ENCODE assay signal across 13 cellular contexts in genomic region chr19:54152878-54153524, GRCh38. TPM values are rescaled to one million over a fixed set of nuclear protein-coding genes. Genes with fewer than 3 reads are reported as not detected.
DNase-seq lines count a peak whose midpoint lies in the region; ATAC-seq lines count a peak whose summit lies in the region.
"Had no signal": no experiment of that assay in that cellular context is flagged by ENCODE, and none has a peak within 500 bp of the region (broad histone marks: within the 10 kb centered on the region; RNA-seq: fewer than 3 reads in every experiment).

No MANE protein-coding gene starts in this region.

- H3F3A ChIP-seq in GM23248 (ENCODE audit: insufficient read depth) = peaks cover 14% of the 10 kb centered on the region

- H3K36me3 ChIP-seq in GM23248 (ENCODE audit: low read depth) = peaks cover 26% of the 10 kb centered on the region; the same call in 1 of the 2 replicates
- H3K36me3 ChIP-seq in naive thymus-derived CD4-positive, alpha-beta T cell (ENCODE audit: control insufficient read depth in 2 of 3, insufficient read depth in 3 of 3, low read length in 3 of 3) = peaks cover 10 to 100% (median 38%) of the 10 kb centered on the region in 3 experiments

- no peaks in the 10 kb centered on the region for H3K27me3 ChIP-seq in GM23248 (replicated peaks; ENCODE audit: insufficient read depth)
- H3K27me3 ChIP-seq in naive thymus-derived CD4-positive, alpha-beta T cell (ENCODE audit: control insufficient read depth in 2 of 2, insufficient read depth in 2 of 2, low read length in 2 of 2) = no peaks in the 10 kb centered on the region
- H3K27me3 ChIP-seq: spleen, tibial nerve had no signal

- peaks cover 10% of the 10 kb centered on the region for H3K4me1 ChIP-seq in GM23248 (ENCODE audit: insufficient read depth)
- H3K4me1 ChIP-seq in naive thymus-derived CD4-positive, alpha-beta T cell (ENCODE audit: control insufficient read depth in 2 of 2, insufficient read depth in 2 of 2, low read length in 2 of 2) = peaks cover 15 to 34% of the 10 kb centered on the region in 2 donors

- peaks cover 92% of the 10 kb centered on the region for H3K36me3 Mint-ChIP-seq in activated T-helper 17 cell treated with anti-CD3 and anti-CD28 coated beads, Interleukin-2, amount 50 U/mL, for 72 hours (ENCODE audit: low read depth)
- peaks cover 14 to 39% (median 28%) of the 10 kb centered on the region in 5 donors for H3K36me3 Mint-ChIP-seq in naive thymus-derived CD4-positive, alpha-beta T cell

- 68 to 86% methylated on average over 10 to 25 of the region's 25 CpGs for WGBS in GM23248 (ENCODE audit: low coverage in 1 of 2, low lambda C conversion rate in 2 of 2, missing lambda C conversion rate in 2 of 2), 2 experiments

- H2AFZ ChIP-seq in GM23248 = no peak overlapping the region

- no peak overlapping the region for H3K4me3 Mint-ChIP-seq in activated T-helper 17 cell treated with anti-CD3 and anti-CD28 coated beads, Interleukin-2, amount 50 U/mL, for 72 hours
- peak overlapping the region in 2 of 10 donors; percentile 36 to 39 for H3K4me3 Mint-ChIP-seq in naive thymus-derived CD4-positive, alpha-beta T cell
- H3K4me3 Mint-ChIP-seq: activated T-cell treated with anti-CD3 and anti-CD28 coated beads, Interleukin-2, amount 50 U/mL, for 72 hours; CD4-positive, CD25-positive, alpha-beta regulatory T cell had no signal

- in situ Hi-C loops in GM23248 (cut with MboI) = no loop called here

- CTCF ChIA-PET in naive thymus-derived CD4-positive, alpha-beta T cell (lab: Charles Lee) = no interaction called here

- H3K27ac ChIP-seq in GM23248 = peak overlapping the region; percentile 35; the same call in 1 of the 2 replicates
- peak overlapping the region; percentile 52 for H3K27ac ChIP-seq in naive thymus-derived CD4-positive, alpha-beta T cell (ENCODE audit: low read depth, low read length)

- peak; percentile 10 for DNase-seq in GM23248
- DNase-seq in naive thymus-derived CD4-positive, alpha-beta T cell = no peak
- no peak for DNase-seq in GF-D8 (lab: John Stamatoyannopoulos, UW)
- DNase-seq: activated CD4-positive, CD25-positive, alpha-beta regulatory T cell; activated T-cell treated with anti-CD3 and anti-CD28 coated beads, Interleukin-2, amount 50 U/mL, for 72 hours; CD4-positive, CD25-positive, alpha-beta regulatory T cell; effector memory CD4-positive, alpha-beta T cell; H7; naive B cell; spleen had no signal

- peak overlapping the region; percentile 20 for H3K27ac Mint-ChIP-seq in activated T-helper 17 cell treated with anti-CD3 and anti-CD28 coated beads, Interleukin-2, amount 50 U/mL, for 72 hours
- H3K27ac Mint-ChIP-seq in naive thymus-derived CD4-positive, alpha-beta T cell = peak overlapping the region in 3 of 9 donors; percentile 23 to 91 (median 86)
- H3K27ac Mint-ChIP-seq: activated T-cell treated with anti-CD3 and anti-CD28 coated beads, Interleukin-2, amount 50 U/mL, for 72 hours had no signal

- intact Hi-C loops in naive thymus-derived CD4-positive, alpha-beta T cell (cut with micrococcal nuclease) = no loop called here

- H3K9ac ChIP-seq in GM23248 = no peak overlapping the region

- no peaks in the 10 kb centered on the region for H4K20me1 ChIP-seq in GM23248 (ENCODE audit: insufficient read depth)

- H3K4me2 ChIP-seq in GM23248 (ENCODE audit: unreplicated experiment) = no peak overlapping the region

- no peaks in the 10 kb centered on the region for H3K9me3 Mint-ChIP-seq in activated T-helper 17 cell treated with anti-CD3 and anti-CD28 coated beads, Interleukin-2, amount 50 U/mL, for 72 hours
- H3K9me3 Mint-ChIP-seq in naive thymus-derived CD4-positive, alpha-beta T cell = peaks cover 0 to 3% (median 0%) of the 10 kb centered on the region in 11 donors
- H3K9me3 Mint-ChIP-seq: activated T-cell treated with anti-CD3 and anti-CD28 coated beads, Interleukin-2, amount 50 U/mL, for 72 hours; naive B cell had no signal

- H3K79me2 ChIP-seq in GM23248 (ENCODE audit: insufficient read depth) = peaks cover 21% of the 10 kb centered on the region; the same call in 1 of the 2 replicates

- H3K4me3 ChIP-seq in GM23248 = no peak overlapping the region
- H3K4me3 ChIP-seq in naive thymus-derived CD4-positive, alpha-beta T cell (ENCODE audit: low read length) = no peak overlapping the region
- H3K4me3 ChIP-seq: spleen, tibial nerve had no signal

- H3K4me1 Mint-ChIP-seq in activated T-helper 17 cell treated with anti-CD3 and anti-CD28 coated beads, Interleukin-2, amount 50 U/mL, for 72 hours = peaks cover 10% of the 10 kb centered on the region
- peaks cover 22 to 46% (median 42%) of the 10 kb centered on the region in 7 donors for H3K4me1 Mint-ChIP-seq in naive thymus-derived CD4-positive, alpha-beta T cell

- H3K9me2 ChIP-seq in GM23248 (ENCODE audit: insufficient read depth) = no peaks in the 10 kb centered on the region

- no peaks in the 10 kb centered on the region for H3K9me3 ChIP-seq in GM23248 (ENCODE audit: low read depth)
- no peaks in the 10 kb centered on the region for H3K9me3 ChIP-seq in naive thymus-derived CD4-positive, alpha-beta T cell (ENCODE audit: control insufficient read depth in 2 of 3, low read length in 3 of 3)
- H3K9me3 ChIP-seq: spleen, tibial nerve had no signal

- POLR2A ChIA-PET in naive thymus-derived CD4-positive, alpha-beta T cell (lab: Charles Lee) = interaction anchor here (0.6 to 11.2 kb wide), 2 partner anchors 12 to 59 kb away, joined by 3 to 173 read pairs; partner anchors contain the start of gene CNOT3

- no peak for ATAC-seq in activated T-helper 17 cell treated with anti-CD3 and anti-CD28 coated beads, Interleukin-2, amount 50 U/mL, for 72 hours (replicated peaks)
- ATAC-seq in naive thymus-derived CD4-positive, alpha-beta T cell = no peak
- no peak for ATAC-seq in GM18520 (IDR thresholded peaks at IDR 0.05; ENCODE audit: unreplicated experiment)
- ATAC-seq: activated T-cell treated with anti-CD3 and anti-CD28 coated beads, Interleukin-2, amount 50 U/mL, for 72 hours had no signal

- H3K27me3 Mint-ChIP-seq in activated T-helper 17 cell treated with anti-CD3 and anti-CD28 coated beads, Interleukin-2, amount 50 U/mL, for 72 hours = no peaks in the 10 kb centered on the region
- H3K27me3 Mint-ChIP-seq in naive thymus-derived CD4-positive, alpha-beta T cell = no peaks in the 10 kb centered on the region
- H3K27me3 Mint-ChIP-seq: CD4-positive, CD25-positive, alpha-beta regulatory T cell; naive B cell had no signal

RNA-seq across cellular contexts. Expression of gene LENG1, which starts 6.5 kb away (rescaled TPM):
- total RNA-seq in GM23248 (2014; rRNA removed; shearing (Covaris generic)) = 6.6 and 6.9 TPM in 2 replicates
- 10.2 and 10.9 TPM in 2 replicates for polyA plus RNA-seq in GM23248 (2016; fragmentation: Nextera tagmentation; extraction: Ambion mirVana)
- total RNA-seq in activated T-helper 17 cell treated with anti-CD3 and anti-CD28 coated beads, Interleukin-2, amount 50 U/mL, for 72 hours = 1 to 10 TPM; 2.8 to 3.8 TPM
- total RNA-seq in naive thymus-derived CD4-positive, alpha-beta T cell = 10 to 100 TPM in 3 of 5 experiments, 1 to 10 TPM in 2; 7.1 to 20.4 (median 11.8) TPM
- polyA plus RNA-seq in naive thymus-derived CD4-positive, alpha-beta T cell = 10 to 100 TPM; 11.9 to 13.5 TPM

RNA-seq across cellular contexts. Expression of gene CNOT3, which starts 15.4 kb away (rescaled TPM):
- 8.9 and 12.6 TPM in 2 replicates for total RNA-seq in GM23248 (2014; rRNA removed; shearing (Covaris generic))
- polyA plus RNA-seq in GM23248 (2016; fragmentation: Nextera tagmentation; extraction: Ambion mirVana) = 16.6 and 19.4 TPM in 2 replicates
- total RNA-seq in activated T-helper 17 cell treated with anti-CD3 and anti-CD28 coated beads, Interleukin-2, amount 50 U/mL, for 72 hours = 10 to 100 TPM; 51.4 to 61.4 TPM
- 10 to 100 TPM; 38.0 to 84.6 (median 63.9) TPM for total RNA-seq in naive thymus-derived CD4-positive, alpha-beta T cell
- 10 to 100 TPM; 10.1 to 13.1 TPM for polyA plus RNA-seq in naive thymus-derived CD4-positive, alpha-beta T cell

RNA-seq across cellular contexts. Expression of gene TMC4, which starts 20.0 kb away (rescaled TPM):
- not detected in 2 replicates for total RNA-seq in GM23248 (2014; rRNA removed; shearing (Covaris generic))
- polyA plus RNA-seq in GM23248 (2016; fragmentation: Nextera tagmentation; extraction: Ambion mirVana) = 0.18 TPM in 1 of 2 replicates, not detected in the other
- 1 to 10 TPM; 1.0 to 1.1 TPM for total RNA-seq in activated T-helper 17 cell treated with anti-CD3 and anti-CD28 coated beads, Interleukin-2, amount 50 U/mL, for 72 hours
- total RNA-seq in naive thymus-derived CD4-positive, alpha-beta T cell = 1 to 10 TPM in 3 of 5 experiments, not detected in 2; 1.0 to 5.9 (median 1.2) TPM
- polyA plus RNA-seq in naive thymus-derived CD4-positive, alpha-beta T cell = under 1 TPM in 1 of 2 donors, not detected in 1; 0.20 TPM

RNA-seq across cellular contexts. Expression of gene MBOAT7, which starts 36.4 kb away (rescaled TPM):
- total RNA-seq in GM23248 (2014; rRNA removed; shearing (Covaris generic)) = 109 and 157 TPM in 2 replicates
- polyA plus RNA-seq in GM23248 (2016; fragmentation: Nextera tagmentation; extraction: Ambion mirVana) = 133 and 144 TPM in 2 replicates
- 10 to 100 TPM; 58.6 to 65.9 TPM for total RNA-seq in activated T-helper 17 cell treated with anti-CD3 and anti-CD28 coated beads, Interleukin-2, amount 50 U/mL, for 72 hours
- total RNA-seq in naive thymus-derived CD4-positive, alpha-beta T cell = 10 to 100 TPM; 25.8 to 79.4 (median 43.0) TPM
- 10 to 100 TPM; 11.3 to 18.9 TPM for polyA plus RNA-seq in naive thymus-derived CD4-positive, alpha-beta T cell

RNA-seq across cellular contexts. Expression of gene PRPF31, which starts 37.4 kb away (rescaled TPM):
- total RNA-seq in GM23248 (2014; rRNA removed; shearing (Covaris generic)) = 38.4 and 43.9 TPM in 2 replicates
- polyA plus RNA-seq in GM23248 (2016; fragmentation: Nextera tagmentation; extraction: Ambion mirVana) = 78.6 and 81.8 TPM in 2 replicates
- 10 to 100 TPM; 56.4 to 99.2 TPM for total RNA-seq in activated T-helper 17 cell treated with anti-CD3 and anti-CD28 coated beads, Interleukin-2, amount 50 U/mL, for 72 hours
- 10 to 100 TPM; 51.8 to 82.1 (median 71.0) TPM for total RNA-seq in naive thymus-derived CD4-positive, alpha-beta T cell
- polyA plus RNA-seq in naive thymus-derived CD4-positive, alpha-beta T cell = 10 to 100 TPM; 74.8 to 87.4 TPM
